ENCODE assay signal across 12 cellular contexts in the genomic region with DNA sequence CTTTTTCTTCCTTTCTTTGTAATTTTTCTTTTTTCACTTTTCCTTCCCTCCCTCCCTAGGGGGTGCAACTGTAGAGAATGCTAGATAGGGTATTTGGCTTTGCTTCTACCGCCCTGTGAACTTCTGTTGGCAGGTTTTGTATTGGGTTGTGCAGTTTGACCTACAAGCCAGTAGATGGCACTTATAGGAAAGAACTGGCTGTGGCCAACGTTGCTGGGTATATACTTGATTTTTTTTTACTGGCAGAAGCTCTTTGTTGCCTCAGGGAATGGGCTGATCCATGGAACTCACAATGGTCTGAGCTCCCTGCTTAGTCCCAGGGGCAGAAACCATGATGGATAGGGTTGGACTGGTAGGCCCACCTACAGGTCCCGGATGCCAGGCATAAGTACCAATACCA.
A peak's percentile ranks its signal among the peaks of the same experiment; 100 is the strongest.
DNase-seq lines count a peak whose midpoint lies in the region; ATAC-seq, FAIRE-seq and TF ChIP-seq lines count a peak whose summit lies in the region.
"Had no signal": no experiment of that assay in that cellular context is flagged by ENCODE, and none has a peak within 500 bp of the region (broad histone marks: within the 10 kb centered on the region; RNA-seq: fewer than 3 reads in every experiment).

No MANE protein-coding gene starts in this region.

- H3K4me3 Mint-ChIP-seq in WTC11: no peak overlapping the region
- no peak overlapping the region for H3K4me3 Mint-ChIP-seq in neural crest cell
- H3K4me3 Mint-ChIP-seq: stimulated activated effector memory CD8-positive, alpha-beta T cell treated with anti-CD3 and anti-CD28 coated beads, Interleukin-12 subunit alpha, Interleukin-12 subunit beta, amount 100 ng/mL, for 72 hours had no signal

- peak; percentile 4 for DNase-seq in NCI-H146 (lab: John Stamatoyannopoulos, UW)
- DNase-seq in NCI-H146 treated with DMSO at 0.1 percent for 48 hours (lab: John Stamatoyannopoulos, UW; ENCODE audit: unreplicated experiment): no peak
- peak; percentile 26 for DNase-seq in NCI-H1694 treated with DMSO at 0.1 percent for 48 hours (lab: John Stamatoyannopoulos, UW)
- peak; percentile 14 for DNase-seq in WTC11 (ENCODE audit: low spot score)
- no peak for DNase-seq in neural crest cell (ENCODE audit: low read depth, low spot score)
- no peak for DNase-seq in HTR-8/SVneo (ENCODE audit: insufficient read length, low spot score)
- DNase-seq: central memory CD4-positive, alpha-beta T cell; sigmoid colon had no signal

- H3K36me3 Mint-ChIP-seq in WTC11: no peaks in the 10 kb centered on the region
- no peaks in the 10 kb centered on the region for H3K36me3 Mint-ChIP-seq in neural crest cell (ENCODE audit: low read depth)
- H3K36me3 Mint-ChIP-seq: stimulated activated effector memory CD8-positive, alpha-beta T cell treated with anti-CD3 and anti-CD28 coated beads, Interleukin-12 subunit alpha, Interleukin-12 subunit beta, amount 100 ng/mL, for 72 hours had no signal

- H3K27me3 Mint-ChIP-seq in WTC11 (ENCODE audit: low read depth) (no peaks in the 10 kb centered on the region), neural crest cell (ENCODE audit: low read depth) (no peaks in the 10 kb centered on the region)

- 0 out of 2 replicates have a peak, but pooled peaks have one; percentile 37 for TF ChIP-seq CTCF in WTC11 (IDR thresholded peaks at IDR 0.05)
- TF ChIP-seq CTCF in neural crest cell (conservative IDR thresholded peaks at IDR 0.05): peak; percentile 64

- ATAC-seq in WTC11: peak; percentile 94
- no peak for ATAC-seq in HG02973 (IDR thresholded peaks at IDR 0.05; ENCODE audit: unreplicated experiment)
- no peak for ATAC-seq in HG03457 (IDR thresholded peaks at IDR 0.05; ENCODE audit: unreplicated experiment)
- ATAC-seq: A549; stimulated activated effector memory CD8-positive, alpha-beta T cell treated with anti-CD3 and anti-CD28 coated beads, Interleukin-12 subunit alpha, Interleukin-12 subunit beta, amount 100 ng/mL, for 72 hours had no signal

- FAIRE-seq in HTR-8/SVneo (lab: Jason Lieb, UNC): no peak
- FAIRE-seq: A549 had no signal

- no peak overlapping the region for H3K27ac Mint-ChIP-seq in WTC11
- no peak overlapping the region for H3K27ac Mint-ChIP-seq in neural crest cell (ENCODE audit: unreplicated experiment)
- H3K27ac Mint-ChIP-seq: stimulated activated effector memory CD8-positive, alpha-beta T cell treated with anti-CD3 and anti-CD28 coated beads, Interleukin-12 subunit alpha, Interleukin-12 subunit beta, amount 100 ng/mL, for 72 hours had no signal

- H3K9me3 Mint-ChIP-seq in WTC11 (no peaks in the 10 kb centered on the region), neural crest cell (peaks cover 9% of the 10 kb centered on the region)

- POLR2A ChIA-PET in WTC11 (lab: Charles Lee): no interaction called here

- CTCF ChIA-PET in WTC11 (lab: Charles Lee): interaction anchor here (0.6 to 1.4 kb wide), 16 partner anchors 9 to 338 kb away, joined by 3 to 6 read pairs (median 3); no protein-coding TSS in a partner anchor

- peaks cover 6% of the 10 kb centered on the region for H3K4me1 Mint-ChIP-seq in WTC11
- no peaks in the 10 kb centered on the region for H3K4me1 Mint-ChIP-seq in neural crest cell
- H3K4me1 Mint-ChIP-seq: stimulated activated effector memory CD8-positive, alpha-beta T cell treated with anti-CD3 and anti-CD28 coated beads, Interleukin-12 subunit alpha, Interleukin-12 subunit beta, amount 100 ng/mL, for 72 hours had no signal

TF ChIP-seq in WTC11, 78 proteins besides CTCF, POLR2A, EP300 and RAD21:
- TF ChIP-seq, protein P1, sequence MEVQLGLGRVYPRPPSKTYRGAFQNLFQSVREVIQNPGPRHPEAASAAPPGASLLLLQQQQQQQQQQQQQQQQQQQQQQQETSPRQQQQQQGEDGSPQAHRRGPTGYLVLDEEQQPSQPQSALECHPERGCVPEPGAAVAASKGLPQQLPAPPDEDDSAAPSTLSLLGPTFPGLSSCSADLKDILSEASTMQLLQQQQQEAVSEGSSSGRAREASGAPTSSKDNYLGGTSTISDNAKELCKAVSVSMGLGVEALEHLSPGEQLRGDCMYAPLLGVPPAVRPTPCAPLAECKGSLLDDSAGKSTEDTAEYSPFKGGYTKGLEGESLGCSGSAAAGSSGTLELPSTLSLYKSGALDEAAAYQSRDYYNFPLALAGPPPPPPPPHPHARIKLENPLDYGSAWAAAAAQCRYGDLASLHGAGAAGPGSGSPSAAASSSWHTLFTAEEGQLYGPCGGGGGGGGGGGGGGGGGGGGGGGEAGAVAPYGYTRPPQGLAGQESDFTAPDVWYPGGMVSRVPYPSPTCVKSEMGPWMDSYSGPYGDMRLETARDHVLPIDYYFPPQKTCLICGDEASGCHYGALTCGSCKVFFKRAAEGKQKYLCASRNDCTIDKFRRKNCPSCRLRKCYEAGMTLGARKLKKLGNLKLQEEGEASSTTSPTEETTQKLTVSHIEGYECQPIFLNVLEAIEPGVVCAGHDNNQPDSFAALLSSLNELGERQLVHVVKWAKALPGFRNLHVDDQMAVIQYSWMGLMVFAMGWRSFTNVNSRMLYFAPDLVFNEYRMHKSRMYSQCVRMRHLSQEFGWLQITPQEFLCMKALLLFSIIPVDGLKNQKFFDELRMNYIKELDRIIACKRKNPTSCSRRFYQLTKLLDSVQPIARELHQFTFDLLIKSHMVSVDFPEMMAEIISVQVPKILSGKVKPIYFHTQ (CRISPR knock-in tag; IDR thresholded peaks at IDR 0.05): no peak
- TF ChIP-seq, protein P2, sequence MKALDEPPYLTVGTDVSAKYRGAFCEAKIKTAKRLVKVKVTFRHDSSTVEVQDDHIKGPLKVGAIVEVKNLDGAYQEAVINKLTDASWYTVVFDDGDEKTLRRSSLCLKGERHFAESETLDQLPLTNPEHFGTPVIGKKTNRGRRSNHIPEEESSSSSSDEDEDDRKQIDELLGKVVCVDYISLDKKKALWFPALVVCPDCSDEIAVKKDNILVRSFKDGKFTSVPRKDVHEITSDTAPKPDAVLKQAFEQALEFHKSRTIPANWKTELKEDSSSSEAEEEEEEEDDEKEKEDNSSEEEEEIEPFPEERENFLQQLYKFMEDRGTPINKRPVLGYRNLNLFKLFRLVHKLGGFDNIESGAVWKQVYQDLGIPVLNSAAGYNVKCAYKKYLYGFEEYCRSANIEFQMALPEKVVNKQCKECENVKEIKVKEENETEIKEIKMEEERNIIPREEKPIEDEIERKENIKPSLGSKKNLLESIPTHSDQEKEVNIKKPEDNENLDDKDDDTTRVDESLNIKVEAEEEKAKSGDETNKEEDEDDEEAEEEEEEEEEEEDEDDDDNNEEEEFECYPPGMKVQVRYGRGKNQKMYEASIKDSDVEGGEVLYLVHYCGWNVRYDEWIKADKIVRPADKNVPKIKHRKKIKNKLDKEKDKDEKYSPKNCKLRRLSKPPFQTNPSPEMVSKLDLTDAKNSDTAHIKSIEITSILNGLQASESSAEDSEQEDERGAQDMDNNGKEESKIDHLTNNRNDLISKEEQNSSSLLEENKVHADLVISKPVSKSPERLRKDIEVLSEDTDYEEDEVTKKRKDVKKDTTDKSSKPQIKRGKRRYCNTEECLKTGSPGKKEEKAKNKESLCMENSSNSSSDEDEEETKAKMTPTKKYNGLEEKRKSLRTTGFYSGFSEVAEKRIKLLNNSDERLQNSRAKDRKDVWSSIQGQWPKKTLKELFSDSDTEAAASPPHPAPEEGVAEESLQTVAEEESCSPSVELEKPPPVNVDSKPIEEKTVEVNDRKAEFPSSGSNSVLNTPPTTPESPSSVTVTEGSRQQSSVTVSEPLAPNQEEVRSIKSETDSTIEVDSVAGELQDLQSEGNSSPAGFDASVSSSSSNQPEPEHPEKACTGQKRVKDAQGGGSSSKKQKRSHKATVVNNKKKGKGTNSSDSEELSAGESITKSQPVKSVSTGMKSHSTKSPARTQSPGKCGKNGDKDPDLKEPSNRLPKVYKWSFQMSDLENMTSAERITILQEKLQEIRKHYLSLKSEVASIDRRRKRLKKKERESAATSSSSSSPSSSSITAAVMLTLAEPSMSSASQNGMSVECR (CRISPR knock-in tag; IDR thresholded peaks at IDR 0.05; ENCODE audit: borderline replicate concordance): no peak
- TF ChIP-seq, protein P3, sequence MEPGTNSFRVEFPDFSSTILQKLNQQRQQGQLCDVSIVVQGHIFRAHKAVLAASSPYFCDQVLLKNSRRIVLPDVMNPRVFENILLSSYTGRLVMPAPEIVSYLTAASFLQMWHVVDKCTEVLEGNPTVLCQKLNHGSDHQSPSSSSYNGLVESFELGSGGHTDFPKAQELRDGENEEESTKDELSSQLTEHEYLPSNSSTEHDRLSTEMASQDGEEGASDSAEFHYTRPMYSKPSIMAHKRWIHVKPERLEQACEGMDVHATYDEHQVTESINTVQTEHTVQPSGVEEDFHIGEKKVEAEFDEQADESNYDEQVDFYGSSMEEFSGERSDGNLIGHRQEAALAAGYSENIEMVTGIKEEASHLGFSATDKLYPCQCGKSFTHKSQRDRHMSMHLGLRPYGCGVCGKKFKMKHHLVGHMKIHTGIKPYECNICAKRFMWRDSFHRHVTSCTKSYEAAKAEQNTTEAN (CRISPR knock-in tag; IDR thresholded peaks at IDR 0.05): no peak
- TF ChIP-seq MXD4 (CRISPR knock-in tag; IDR thresholded peaks at IDR 0.05; ENCODE audit: borderline replicate concordance) (no peak), TP53 (CRISPR knock-in tag; IDR thresholded peaks at IDR 0.05) (no peak)

Comparison
In these comparisons a context has a peak if more than half of its experiments do, and no peak if none do; other contexts are left out.
1. DNase-seq: peak in NCI-H146 (single experiment), NCI-H1694 treated with DMSO at 0.1 percent for 48 hours (single experiment) and WTC11 (single experiment); none in NCI-H146 treated with DMSO at 0.1 percent for 48 hours (single experiment), neural crest cell (single experiment) and HTR-8/SVneo (single experiment).